ENCODE assay signal across 16 cellular contexts in the genomic region with DNA sequence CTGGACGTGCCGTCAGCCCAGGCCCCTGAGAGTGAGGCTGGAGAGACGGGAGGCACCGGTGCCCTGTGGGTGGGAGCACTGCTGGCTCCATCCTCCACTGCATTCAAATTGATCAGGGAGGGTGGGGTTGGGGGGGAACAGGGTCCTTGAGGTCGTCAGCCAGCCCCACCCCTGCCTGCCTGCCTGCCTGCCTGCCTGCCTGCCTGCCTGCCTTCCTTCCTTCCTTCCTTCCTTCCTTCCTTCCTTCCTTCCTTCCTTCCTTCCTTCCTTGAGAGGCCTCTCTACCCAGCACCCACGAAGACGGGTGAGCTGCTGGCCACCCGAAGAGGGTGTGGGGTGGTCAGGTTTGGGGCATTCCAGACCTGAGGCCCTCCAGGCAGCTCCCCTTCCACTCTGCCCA. TPM values are rescaled to one million over a fixed set of nuclear protein-coding genes. Genes with fewer than 3 reads are reported as not detected.
DNase-seq lines count a peak whose midpoint lies in the region; ATAC-seq, FAIRE-seq and TF ChIP-seq lines count a peak whose summit lies in the region.
"Had no signal": no experiment of that assay in that cellular context is flagged by ENCODE, and none has a peak within 500 bp of the region (broad histone marks: within the 10 kb centered on the region; RNA-seq: fewer than 3 reads in every experiment).

No MANE protein-coding gene starts in this region.

- H2BK20ac ChIP-seq in H1 (ENCODE audit: low read length) = no peak overlapping the region

- peak overlapping the region; percentile 78 to 99 (median 91); a peak in 21 of 22 replicates for H3K4me2 ChIP-seq in BLaER1 treated with 17β-estradiol and CSF1 and Interleukin-3, amounts not matched to agents 10 nM and 100 nM
- H3K4me2 ChIP-seq in H1 (ENCODE audit: insufficient read depth in 1 of 2, low read depth in 2 of 2, low read length in 2 of 2) = no peak overlapping the region

- 0 out of 2 replicates have a peak overlapping the region, but pooled peaks have one; percentile 53 for H2AK5ac ChIP-seq in H1 (ENCODE audit: low read depth, low read length)

- no peaks in the 10 kb centered on the region for H3K79me2 ChIP-seq in H1 (ENCODE audit: control insufficient read depth in 1 of 2, insufficient read depth in 2 of 2, low read length in 2 of 2)

- peak overlapping the region in 1 of 10 experiments; percentile 41; a peak in 3 of 20 replicates for H3K4me3 ChIP-seq in BLaER1 treated with 17β-estradiol and CSF1 and Interleukin-3, amounts not matched to agents 10 nM and 100 nM
- H3K4me3 ChIP-seq in H1 (ENCODE audit: extremely low read depth in 1 of 4, insufficient read depth in 2 of 4, low read depth in 3 of 4, low read length in 4 of 4) = no peak overlapping the region

- H3K79me1 ChIP-seq in H1 (ENCODE audit: low read depth, low read length) = no peaks in the 10 kb centered on the region

- no peaks in the 10 kb centered on the region for H3K9me3 ChIP-seq in BLaER1 treated with 17β-estradiol and CSF1 and Interleukin-3, amounts not matched to agents 10 nM and 100 nM (replicated peaks in 1 of 11)
- H3K9me3 ChIP-seq in KOPT-K1 (ENCODE audit: insufficient read depth, low read length, poor library complexity, severe bottlenecking) (no peaks in the 10 kb centered on the region), H1 (ENCODE audit: insufficient read depth in 2 of 2, low read depth in 1 of 2, low read length in 1 of 2) (no peaks in the 10 kb centered on the region)
- H3K9me3 ChIP-seq: Caco-2 had no signal

- POLR2A ChIA-PET in H1 (lab: Charles Lee; ENCODE audit: partially characterized antibody) = interaction anchor here (0.8 to 1.3 kb wide), 3 partner anchors 12 to 140 kb away, joined by 3 to 4 read pairs (median 3); a partner anchor contains a TSS

- peaks cover under 1% of the 10 kb centered on the region; the same call in 1 of the 2 replicates for H3K23me2 ChIP-seq in H1 (ENCODE audit: low read depth, low read length)

- H3K4ac ChIP-seq in H1 (replicated peaks; ENCODE audit: insufficient read length, low read depth, low read length) = no peak overlapping the region

- H3K27me3 Mint-ChIP-seq in stimulated activated memory B cell treated with anti-CD40 and anti-IgM and Interleukin-4, amounts not matched to agents 10 μg/mL and 1 μg/mL and 100 μg/mL, for 72 hours = peaks cover 77% of the 10 kb centered on the region

- no peak overlapping the region for H4K8ac ChIP-seq in H1 (ENCODE audit: extremely low read depth, insufficient read depth, low read length)

- no peak for TF ChIP-seq EP300 in H1 (IDR thresholded peaks at IDR 0.05; ENCODE audit: borderline replicate concordance in 1 of 2, low read depth in 2 of 2, low read length in 2 of 2)

- H3K14ac ChIP-seq in H1 (ENCODE audit: insufficient read length) = no peak overlapping the region

- TF ChIP-seq RAD21 in H1 (IDR thresholded peaks at IDR 0.05 in 1 of 2, conservative IDR thresholded peaks at IDR 0.05 in 1 of 2; ENCODE audit: low read depth in 2 of 2, low read length in 2 of 2) = no peak

- peaks cover 28 to 100% (median 97%) of the 10 kb centered on the region in 11 experiments; a peak in 20 of 22 replicates for H4K20me1 ChIP-seq in BLaER1 treated with 17β-estradiol and CSF1 and Interleukin-3, amounts not matched to agents 10 nM and 100 nM
- peaks cover 0 to 5% of the 10 kb centered on the region in 2 experiments for H4K20me1 ChIP-seq in H1 (replicated peaks in 1 of 2; ENCODE audit: control insufficient read depth in 1 of 2, insufficient read depth in 2 of 2, low read length in 2 of 2)

- ATAC-seq in HG03457 (IDR thresholded peaks at IDR 0.05; ENCODE audit: unreplicated experiment) = no peak
- ATAC-seq in stimulated activated memory B cell treated with anti-CD40 and anti-IgM and Interleukin-4, amounts not matched to agents 10 μg/mL and 1 μg/mL and 100 μg/mL, for 72 hours = no peak
- ATAC-seq: HCT116 had no signal

- no peak for TF ChIP-seq CTCF in H1 (IDR thresholded peaks at IDR 0.05; ENCODE audit: control extremely low read depth in 1 of 3, insufficient read depth in 1 of 3, low read depth in 1 of 3, low read length in 3 of 3)

- peak overlapping the region in 4 of 11 experiments; percentile 59 to 68 (median 63); a peak in 6 of 22 replicates for H3K27ac ChIP-seq in BLaER1 treated with 17β-estradiol and CSF1 and Interleukin-3, amounts not matched to agents 10 nM and 100 nM
- peak overlapping the region; percentile 64 for H3K27ac ChIP-seq in KOPT-K1 (ENCODE audit: low read depth, low read length, poor library complexity, severe bottlenecking)
- no peak overlapping the region for H3K27ac ChIP-seq in H1 (ENCODE audit: low read depth, low read length)

- H3K36me3 ChIP-seq in BLaER1 treated with 17β-estradiol and CSF1 and Interleukin-3, amounts not matched to agents 10 nM and 100 nM = peaks cover 0 to 18% (median 0%) of the 10 kb centered on the region in 11 experiments; a peak in 3 of 22 replicates
- peaks cover 49% of the 10 kb centered on the region for H3K36me3 ChIP-seq in KOPT-K1 (ENCODE audit: insufficient read depth, low read length)
- H3K36me3 ChIP-seq in H1 (ENCODE audit: control insufficient read depth in 2 of 4, insufficient read depth in 4 of 4, low read length in 3 of 4) = no peaks in the 10 kb centered on the region

- H3K56ac ChIP-seq in H1 (replicated peaks; ENCODE audit: insufficient read length, low read depth, low read length) = no peak overlapping the region

- H3K27ac Mint-ChIP-seq in stimulated activated memory B cell treated with anti-CD40 and anti-IgM and Interleukin-4, amounts not matched to agents 10 μg/mL and 1 μg/mL and 100 μg/mL, for 72 hours = no peak overlapping the region
- H3K27ac Mint-ChIP-seq: CD4-positive, alpha-beta memory T cell had no signal

- no peaks in the 10 kb centered on the region for H3K36me3 Mint-ChIP-seq in stimulated activated memory B cell treated with anti-CD40 and anti-IgM and Interleukin-4, amounts not matched to agents 10 μg/mL and 1 μg/mL and 100 μg/mL, for 72 hours
- H3K36me3 Mint-ChIP-seq: CD4-positive, alpha-beta memory T cell had no signal

- peaks cover 5% of the 10 kb centered on the region for H3K9me3 Mint-ChIP-seq in stimulated activated memory B cell treated with anti-CD40 and anti-IgM and Interleukin-4, amounts not matched to agents 10 μg/mL and 1 μg/mL and 100 μg/mL, for 72 hours
- H3K9me3 Mint-ChIP-seq: CD4-positive, alpha-beta memory T cell had no signal

- no peak overlapping the region for H2BK15ac ChIP-seq in H1 (ENCODE audit: low read length)

- H3K4me1 Mint-ChIP-seq in stimulated activated memory B cell treated with anti-CD40 and anti-IgM and Interleukin-4, amounts not matched to agents 10 μg/mL and 1 μg/mL and 100 μg/mL, for 72 hours = peaks cover 20% of the 10 kb centered on the region

- H3K27me3 ChIP-seq in BLaER1 treated with 17β-estradiol and CSF1 and Interleukin-3, amounts not matched to agents 10 nM and 100 nM = peaks cover 0 to 34% (median 0%) of the 10 kb centered on the region in 11 experiments; a peak in 5 of 22 replicates
- peaks cover 0 to 3% (median 0%) of the 10 kb centered on the region in 4 experiments; a peak in 3 of 7 replicates for H3K27me3 ChIP-seq in H1 (replicated peaks in 1 of 4; ENCODE audit: control insufficient read depth in 3 of 4, extremely low read depth in 1 of 4, insufficient read depth in 3 of 4, low read length in 3 of 4)

- 78% methylated on average over 4 of the region's 8 CpGs; no CpG with 5 or more reads in 1 of the 2 experiments for WGBS in H1 (ENCODE audit: extremely low coverage in 1 of 2, insufficient coverage in 1 of 2, insufficient read length in 1 of 2, insufficient replicate concordance in 2 of 2, low coverage in 1 of 2, low lambda C conversion rate in 2 of 2, missing lambda C conversion rate in 1 of 2), 2 experiments

- H4K5ac ChIP-seq in H1 (ENCODE audit: insufficient read length, low read depth, low read length) = no peak overlapping the region

- no peak for TF ChIP-seq POLR2A in H1 (IDR thresholded peaks at IDR 0.05; ENCODE audit: control extremely low read depth in 1 of 2, low read depth in 2 of 2, low read length in 2 of 2)

- H2AFZ ChIP-seq in H1 (ENCODE audit: low read length) = no peak overlapping the region

- H2BK5ac ChIP-seq in H1 (ENCODE audit: low read depth, low read length) = no peak overlapping the region

- peaks cover 44 to 100% (median 99%) of the 10 kb centered on the region in 10 experiments for H3K4me1 ChIP-seq in BLaER1 treated with 17β-estradiol and CSF1 and Interleukin-3, amounts not matched to agents 10 nM and 100 nM
- H3K4me1 ChIP-seq in H1 (replicated peaks in 1 of 4; ENCODE audit: control insufficient read depth in 3 of 4, insufficient read depth in 4 of 4, low read length in 3 of 4) = peaks cover 0 to 3% (median 0%) of the 10 kb centered on the region in 4 experiments; a peak in 2 of 7 replicates

- no peak overlapping the region for H3K4me3 Mint-ChIP-seq in stimulated activated memory B cell treated with anti-CD40 and anti-IgM and Interleukin-4, amounts not matched to agents 10 μg/mL and 1 μg/mL and 100 μg/mL, for 72 hours

- no peak overlapping the region for H2BK12ac ChIP-seq in H1 (ENCODE audit: low read depth, low read length)

- no peak overlapping the region for H4K91ac ChIP-seq in H1 (replicated peaks; ENCODE audit: insufficient read length, low read length)

- FAIRE-seq in H1 (lab: Jason Lieb, UNC) = no peak
- FAIRE-seq: H54 had no signal

- CTCF ChIA-PET in H1 (lab: Charles Lee; ENCODE audit: partially characterized antibody) = interaction anchor here (1.1 to 5.2 kb wide), 7 partner anchors 10 to 181 kb away, joined by 3 to 28 read pairs (median 7); no protein-coding TSS in a partner anchor

- H2BK120ac ChIP-seq in H1 (replicated peaks; ENCODE audit: low read depth, low read length) = no peak overlapping the region

- H3K23ac ChIP-seq in H1 (ENCODE audit: insufficient read length) = no peak overlapping the region

- peak overlapping the region in 5 of 11 experiments; percentile 31 to 69 (median 63); a peak in 9 of 22 replicates for H3K9ac ChIP-seq in BLaER1 treated with 17β-estradiol and CSF1 and Interleukin-3, amounts not matched to agents 10 nM and 100 nM
- no peak overlapping the region for H3K9ac ChIP-seq in H1 (replicated peaks in 1 of 4; ENCODE audit: extremely low read depth in 1 of 4, low read depth in 3 of 4, low read length in 3 of 4)

- H3K18ac ChIP-seq in H1 (ENCODE audit: extremely low read depth, low read length) = no peak overlapping the region

- DNase-seq in H1 (ENCODE audit: low read depth in 1 of 2, low spot score in 2 of 2) (no peak), kidney tubule cell (ENCODE audit: low spot score) (no peak)
- DNase-seq: AML-193; C1 segment of cervical spinal cord; Caco-2; CD4-positive, alpha-beta memory T cell; DMS53; GF-D8; IMR-90; KG1 had no signal

TF ChIP-seq in H1, 55 proteins besides CTCF, POLR2A, EP300 and RAD21 (continues in another document):
- no peak for TF ChIP-seq JUND (IDR thresholded peaks at IDR 0.05; ENCODE audit: low read length)

RNA-seq across cellular contexts. Expression of a gene that starts 16.0 kb away (rescaled TPM):
- total RNA-seq in H1 (2021; fragmentation: NEBNext Ultra II Directional; extraction: Animal tissue kit (Norgen Biotek cat#: 25700)) = 0.58 and 0.71 TPM in 2 replicates
- 0.26 and 0.61 TPM in 2 replicates for polyA plus RNA-seq in H1 (2011; rRNA removed)
- 0.47 TPM for polyA plus RNA-seq in H1 (2011; cell fraction: cytosol; rRNA removed)
- polyA plus RNA-seq in H1 (2011; cell fraction: nucleus; rRNA removed) = 2.9 TPM
- polyA plus RNA-seq in H1 (2012, experiment 1 of 2) = 0.44 to 0.98 TPM (median 0.89 TPM) in 4 replicates
- polyA plus RNA-seq in H1 (2012, experiment 2 of 2) = 0.58 TPM
- 0.45 TPM for polyA plus RNA-seq in H1 (2013, experiment 1 of 2)
- 0.50 TPM for polyA plus RNA-seq in H1 (2013, experiment 2 of 2)
- polyA minus RNA-seq in H1 (2011; rRNA and poly(A)+ RNA removed) = 0.88 and 0.95 TPM in 2 replicates
- 3.2 TPM for polyA minus RNA-seq in H1 (2011; cell fraction: cytosol; rRNA and poly(A)+ RNA removed)
- 1.3 TPM for polyA minus RNA-seq in H1 (2011; cell fraction: nucleus; rRNA and poly(A)+ RNA removed)
- total RNA-seq: CD4-positive, alpha-beta memory T cell had no signal
- polyA plus RNA-seq: CD4-positive, alpha-beta memory T cell had no signal

Comparison
In these comparisons a context has a peak if more than half of its experiments do, and no peak if none do; other contexts are left out.
1. H3K4me2 ChIP-seq: peak in BLaER1 treated with 17β-estradiol and CSF1 and Interleukin-3, amounts not matched to agents 10 nM and 100 nM (11 of 11); none in H1 (0 of 2).